In genomic region chr15:80058851-80059785, GRCh38 we compare ENCODE assay signal across 8 cellular contexts. TPM values are rescaled to one million over a fixed set of nuclear protein-coding genes. Genes with fewer than 3 reads are reported as not detected.
A peak's percentile ranks its signal among the peaks of the same experiment; 100 is the strongest.
DNase-seq lines count a peak whose midpoint lies in the region; ATAC-seq and TF ChIP-seq lines count a peak whose summit lies in the region.

TSS of gene ZFAND6 (plus strand) at chr15:80059676. CDS start at chr15:80120345, 60,669 bp downstream.

- H3K36me3 ChIP-seq in cardiac muscle cell (no peaks in the 10 kb centered on the region), trophoblast cell (ENCODE audit: control insufficient read depth in 1 of 2, insufficient read depth in 2 of 2, low read length in 2 of 2) (no peaks in the 10 kb centered on the region), transverse colon (no peaks in the 10 kb centered on the region)

- peak within 1 kb of the TSS; percentile 86 for H4K91ac ChIP-seq in trophoblast cell (ENCODE audit: low read depth, low read length)

- DNase-seq in NCI-H1417 treated with DMSO at 0.1 percent for 48 hours (lab: John Stamatoyannopoulos, UW) (peak; percentile 92), SW480 (ENCODE audit: low spot score) (peak; percentile 95), cardiac muscle cell (ENCODE audit: low read depth in 1 of 2, low spot score in 1 of 2) (peak; percentile 95 to 98), trophoblast cell (peak; percentile 95 to 99), transverse colon (peak; percentile 98)
- DNase-seq in activated naive CD8-positive, alpha-beta T cell treated with anti-CD3 and anti-CD28 coated beads, Interleukin-2, amount 50 U/mL, for 24 hours = peak; percentile 97

- ATAC-seq in HG02763 (IDR thresholded peaks at IDR 0.05; ENCODE audit: unreplicated experiment) = peak; percentile 79
- ATAC-seq in activated naive CD8-positive, alpha-beta T cell treated with anti-CD3 and anti-CD28 coated beads, Interleukin-2, amount 50 U/mL, for 24 hours = peak; percentile 85

- H4K12ac ChIP-seq in trophoblast cell (ENCODE audit: low read depth, low read length) = peak within 1 kb of the TSS; percentile 87

- H3K9me3 ChIP-seq in cardiac muscle cell (ENCODE audit: low read depth) (no peaks in the 10 kb centered on the region), trophoblast cell (ENCODE audit: insufficient read depth, low read depth, low read length) (no peaks in the 10 kb centered on the region), transverse colon (no peaks in the 10 kb centered on the region)

- peak within 1 kb of the TSS; percentile 87 for H3K27ac Mint-ChIP-seq in activated naive CD8-positive, alpha-beta T cell treated with anti-CD3 and anti-CD28 coated beads, Interleukin-2, amount 50 U/mL, for 24 hours

- H3K4me3 ChIP-seq in cardiac muscle cell (peak within 1 kb of the TSS; percentile 94), trophoblast cell (ENCODE audit: low read depth, low read length) (peak within 1 kb of the TSS; percentile 96), transverse colon (peak within 1 kb of the TSS; percentile 67 to 99 (median 94))

- peak within 1 kb of the TSS; percentile 85 for H4K8ac ChIP-seq in trophoblast cell (ENCODE audit: low read depth, low read length)

- no CpG with 5 or more reads among the region's 74 CpGs for WGBS in trophoblast cell (ENCODE audit: extremely low coverage, insufficient coverage, insufficient read length)
- 0 to 1% methylated on average over 9 to 63 of the region's 74 CpGs for WGBS in transverse colon (ENCODE audit: low coverage in 1 of 2), 2 donors

- no peaks in the 10 kb centered on the region for H3K9me3 Mint-ChIP-seq in activated naive CD8-positive, alpha-beta T cell treated with anti-CD3 and anti-CD28 coated beads, Interleukin-2, amount 50 U/mL, for 24 hours

- TF ChIP-seq EP300 in transverse colon (IDR thresholded peaks at IDR 0.05; ENCODE audit: low read depth) = no peak

- H3K27me3 ChIP-seq in cardiac muscle cell (peaks cover 18% of the 10 kb centered on the region), trophoblast cell (ENCODE audit: insufficient read depth, low read length) (no peaks in the 10 kb centered on the region), transverse colon (no peaks in the 10 kb centered on the region)

- peak within 1 kb of the TSS; percentile 86 for H3K4me3 Mint-ChIP-seq in activated naive CD8-positive, alpha-beta T cell treated with anti-CD3 and anti-CD28 coated beads, Interleukin-2, amount 50 U/mL, for 24 hours

- in situ Hi-C loops in transverse colon (cut with MboI; ENCODE audit: low pct_ligation_motif_present in 1 of 4, low pct_unique_long_range_greater_than_20kb in 1 of 4, low sequenced_read_pairs in 3 of 4) = loop anchor here in 2 of 4 donors (25.0 kb wide), 1 partner anchor 103 kb away; the partner anchor contains the start of gene FAH (in 2 of the 2)

- peaks cover 37% of the 10 kb centered on the region for H3K4me1 Mint-ChIP-seq in activated naive CD8-positive, alpha-beta T cell treated with anti-CD3 and anti-CD28 coated beads, Interleukin-2, amount 50 U/mL, for 24 hours

- TF ChIP-seq POLR2A in transverse colon (IDR thresholded peaks at IDR 0.05) = peak; percentile 88

- H3K23ac ChIP-seq in trophoblast cell (ENCODE audit: low read length) = no peak within 1 kb of the TSS

- H3K36me3 Mint-ChIP-seq in activated naive CD8-positive, alpha-beta T cell treated with anti-CD3 and anti-CD28 coated beads, Interleukin-2, amount 50 U/mL, for 24 hours (ENCODE audit: low read depth) = no peaks in the 10 kb centered on the region

- H3K79me2 ChIP-seq in trophoblast cell (ENCODE audit: control insufficient read depth, insufficient read depth, low read length, poor library complexity) = peaks cover 2% of the 10 kb centered on the region

- H2AFZ ChIP-seq in trophoblast cell (ENCODE audit: insufficient read depth, low read length, poor library complexity) = peak within 1 kb of the TSS; percentile 93

- H3K79me1 ChIP-seq in trophoblast cell (ENCODE audit: low read length) = peaks cover 5% of the 10 kb centered on the region

- no peaks in the 10 kb centered on the region for H3K27me3 Mint-ChIP-seq in activated naive CD8-positive, alpha-beta T cell treated with anti-CD3 and anti-CD28 coated beads, Interleukin-2, amount 50 U/mL, for 24 hours

- no peak within 1 kb of the TSS for H2BK12ac ChIP-seq in trophoblast cell (ENCODE audit: low read length)

- H3K4me1 ChIP-seq in cardiac muscle cell (ENCODE audit: low read depth) (peaks cover 14% of the 10 kb centered on the region), trophoblast cell (ENCODE audit: control insufficient read depth in 1 of 2, insufficient read depth in 2 of 2, low read length in 2 of 2) (peaks cover 5 to 6% of the 10 kb centered on the region in 2 experiments), transverse colon (peaks cover 6 to 38% (median 26%) of the 10 kb centered on the region in 4 donors)

- H3K18ac ChIP-seq in trophoblast cell (ENCODE audit: low read length) = peak within 1 kb of the TSS; percentile 88

- intact Hi-C loops in transverse colon (cut with DNase I; ENCODE audit: low total_unique reads) = no loop called here

- H3K14ac ChIP-seq in trophoblast cell (ENCODE audit: low read length) = peak within 1 kb of the TSS; percentile 87

- peak within 1 kb of the TSS; percentile 76 for H3K9ac ChIP-seq in trophoblast cell (ENCODE audit: low read length)

- peak within 1 kb of the TSS; percentile 84 for H2BK120ac ChIP-seq in trophoblast cell (ENCODE audit: insufficient read depth, low read length, poor library complexity)

- TF ChIP-seq CTCF in GM12873 (IDR thresholded peaks at IDR 0.05; ENCODE audit: insufficient read depth, low read depth, low read length, missing control alignments) = peak; percentile 14
- no peak for TF ChIP-seq CTCF in cardiac muscle cell (IDR thresholded peaks at IDR 0.05; ENCODE audit: low read depth, low read length)
- peak in 1 of 5 experiments; percentile 21 for TF ChIP-seq CTCF in transverse colon (IDR thresholded peaks at IDR 0.05)

- peak within 1 kb of the TSS; percentile 94 for H2BK5ac ChIP-seq in trophoblast cell (ENCODE audit: low read depth, low read length, poor library complexity)

- no peak within 1 kb of the TSS for H2AK5ac ChIP-seq in trophoblast cell (ENCODE audit: low read length)

- peak within 1 kb of the TSS; percentile 97 for H3K4me2 ChIP-seq in trophoblast cell (ENCODE audit: low read length)

- peak within 1 kb of the TSS; percentile 86 for H3K4ac ChIP-seq in trophoblast cell (ENCODE audit: low read depth, low read length)

- H3K27ac ChIP-seq in cardiac muscle cell = peak within 1 kb of the TSS; percentile 96
- H3K27ac ChIP-seq in trophoblast cell (ENCODE audit: low read depth, low read length) = peak within 1 kb of the TSS; percentile 90
- H3K27ac ChIP-seq in transverse colon = peak within 1 kb of the TSS; percentile 96 to 99 (median 99)

RNA-seq across cellular contexts. Expression of gene ZFAND6, which starts in this region (rescaled TPM):
- total RNA-seq in cardiac muscle cell (192 and 195 TPM in 2 replicates), transverse colon (100 to 1,000 TPM in 3 of 4 donors, 10 to 100 TPM in 1; 86.7 to 195 (median 117) TPM)
- polyA plus RNA-seq in cardiac muscle cell = 215 and 253 TPM in 2 replicates
- polyA plus RNA-seq in trophoblast cell (2013) = 102 and 110 TPM in 2 replicates

Comparison
In these comparisons a context has a peak if more than half of its experiments do, and no peak if none do; other contexts are left out.
1. Peak in every context shown above with its lines: DNase-seq, ATAC-seq, H3K4me3 ChIP-seq and H3K27ac ChIP-seq.